12 cellular contexts compared by ENCODE assay signal in the genomic region with DNA sequence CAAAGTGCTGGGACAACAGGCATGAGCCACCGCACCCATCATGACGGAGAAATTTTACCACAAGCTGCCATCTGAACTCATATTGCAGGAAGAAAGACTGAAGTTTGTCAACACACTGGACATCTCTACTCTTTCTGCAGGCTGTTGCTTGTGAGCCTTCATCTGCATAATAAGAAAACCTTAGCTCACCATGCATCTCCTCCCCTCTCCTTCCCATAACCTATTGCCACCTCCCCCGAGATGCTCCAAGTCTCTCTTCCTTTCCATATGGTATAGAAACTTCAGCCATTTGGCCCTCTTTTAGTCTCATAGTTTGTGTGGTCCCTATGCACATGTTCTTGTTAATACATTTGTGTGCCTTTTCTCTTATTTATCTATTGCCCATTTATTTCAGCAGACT.
"Had no signal": no experiment of that assay in that cellular context is flagged by ENCODE, and none has a peak within 500 bp of the region (broad histone marks: within the 10 kb centered on the region; RNA-seq: fewer than 3 reads in every experiment).

No MANE protein-coding gene starts in this region.

- H3K27ac ChIP-seq: colonic mucosa, coronary artery, epithelial cell of prostate, esophagus muscularis mucosa, esophagus squamous epithelium, foreskin keratinocyte, gastrocnemius medialis, gastroesophageal sphincter, heart left ventricle, heart right ventricle had no signal

- ATAC-seq: effector memory CD8-positive, alpha-beta T cell; esophagus mucosa; foreskin keratinocyte; gastrocnemius medialis; gastroesophageal sphincter; heart left ventricle; heart right ventricle had no signal

- H3K4me3 ChIP-seq: colonic mucosa, coronary artery, esophagus muscularis mucosa, esophagus squamous epithelium, gastrocnemius medialis, gastroesophageal sphincter, heart left ventricle, heart right ventricle had no signal

- H3K4me1 ChIP-seq: colonic mucosa, esophagus muscularis mucosa, esophagus squamous epithelium, foreskin keratinocyte, gastrocnemius medialis, gastroesophageal sphincter, heart left ventricle, heart right ventricle had no signal

- H3K36me3 ChIP-seq: colonic mucosa, esophagus muscularis mucosa, esophagus squamous epithelium, gastrocnemius medialis, gastroesophageal sphincter, heart left ventricle, heart right ventricle had no signal

- H3K9me3 ChIP-seq: colonic mucosa, esophagus muscularis mucosa, esophagus squamous epithelium, gastrocnemius medialis, gastroesophageal sphincter, heart left ventricle, heart right ventricle had no signal
